Comparison of ENCODE assay signal across 1 cellular context in the genomic region with DNA sequence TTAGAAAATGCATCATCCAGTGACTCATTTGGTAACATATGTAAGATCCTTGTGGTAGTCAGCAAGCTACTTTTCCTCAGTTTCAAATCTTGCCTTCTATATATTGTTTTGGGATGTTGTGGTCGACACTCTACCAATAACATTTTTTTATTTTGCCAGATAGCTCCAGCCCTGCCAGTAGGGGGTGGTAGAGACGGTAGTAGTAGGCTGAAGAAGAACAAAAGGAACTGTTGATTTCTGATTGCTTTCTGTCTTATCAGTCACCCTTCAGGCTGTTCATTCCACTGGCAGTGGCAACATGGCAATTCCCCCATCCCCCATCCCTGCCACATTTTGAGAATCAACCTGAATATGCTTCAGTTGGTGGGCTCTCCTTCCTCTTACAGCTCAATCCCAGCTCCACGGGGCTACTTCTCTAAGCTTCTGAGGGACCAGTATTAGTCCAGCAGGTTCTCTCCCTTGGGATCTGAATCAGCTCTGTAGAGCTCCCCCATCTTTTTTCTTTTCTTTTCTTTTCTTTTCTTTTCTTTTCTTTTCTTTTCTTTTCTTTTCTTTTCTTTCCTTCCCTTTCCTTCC.
TF ChIP-seq lines count a peak whose summit lies in the region.

No MANE protein-coding gene starts in this region.

TF ChIP-seq in HepG2, 621 proteins besides CTCF, POLR2A, EP300 and RAD21 (continued from another document):
- TF ChIP-seq KIAA2018 (CRISPR knock-in tag; IDR thresholded peaks at IDR 0.05; ENCODE audit: borderline replicate concordance) (no peak), AFF4 (CRISPR knock-in tag; IDR thresholded peaks at IDR 0.05) (no peak), KLF15 (CRISPR knock-in tag; IDR thresholded peaks at IDR 0.05; ENCODE audit: borderline replicate concordance) (no peak)
- TF ChIP-seq, protein P1, sequence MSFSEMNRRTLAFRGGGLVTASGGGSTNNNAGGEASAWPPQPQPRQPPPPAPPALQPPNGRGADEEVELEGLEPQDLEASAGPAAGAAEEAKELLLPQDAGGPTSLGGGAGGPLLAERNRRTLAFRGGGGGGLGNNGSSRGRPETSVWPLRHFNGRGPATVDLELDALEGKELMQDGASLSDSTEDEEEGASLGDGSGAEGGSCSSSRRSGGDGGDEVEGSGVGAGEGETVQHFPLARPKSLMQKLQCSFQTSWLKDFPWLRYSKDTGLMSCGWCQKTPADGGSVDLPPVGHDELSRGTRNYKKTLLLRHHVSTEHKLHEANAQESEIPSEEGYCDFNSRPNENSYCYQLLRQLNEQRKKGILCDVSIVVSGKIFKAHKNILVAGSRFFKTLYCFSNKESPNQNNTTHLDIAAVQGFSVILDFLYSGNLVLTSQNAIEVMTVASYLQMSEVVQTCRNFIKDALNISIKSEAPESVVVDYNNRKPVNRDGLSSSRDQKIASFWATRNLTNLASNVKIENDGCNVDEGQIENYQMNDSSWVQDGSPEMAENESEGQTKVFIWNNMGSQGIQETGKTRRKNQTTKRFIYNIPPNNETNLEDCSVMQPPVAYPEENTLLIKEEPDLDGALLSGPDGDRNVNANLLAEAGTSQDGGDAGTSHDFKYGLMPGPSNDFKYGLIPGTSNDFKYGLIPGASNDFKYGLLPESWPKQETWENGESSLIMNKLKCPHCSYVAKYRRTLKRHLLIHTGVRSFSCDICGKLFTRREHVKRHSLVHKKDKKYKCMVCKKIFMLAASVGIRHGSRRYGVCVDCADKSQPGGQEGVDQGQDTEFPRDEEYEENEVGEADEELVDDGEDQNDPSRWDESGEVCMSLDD (CRISPR knock-in tag; IDR thresholded peaks at IDR 0.05; ENCODE audit: borderline replicate concordance), result no peak
- TF ChIP-seq, protein P2, sequence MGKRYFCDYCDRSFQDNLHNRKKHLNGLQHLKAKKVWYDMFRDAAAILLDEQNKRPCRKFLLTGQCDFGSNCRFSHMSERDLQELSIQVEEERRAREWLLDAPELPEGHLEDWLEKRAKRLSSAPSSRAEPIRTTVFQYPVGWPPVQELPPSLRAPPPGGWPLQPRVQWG (CRISPR knock-in tag; IDR thresholded peaks at IDR 0.05; ENCODE audit: borderline replicate concordance, low read depth), result no peak
TF ChIP-seq in HepG2: peak in this region for 0.
